ENCODE assay signal across 20 cellular contexts in genomic region chr4:15676039-15676438, GRCh38.
"Had no signal": no experiment of that assay in that cellular context is flagged by ENCODE, and none has a peak within 500 bp of the region (broad histone marks: within the 10 kb centered on the region; RNA-seq: fewer than 3 reads in every experiment).

No MANE protein-coding gene starts in this region.

- H3K36me3 ChIP-seq: gastrocnemius medialis, left ventricle myocardium inferior, right atrium auricular region, tibial nerve had no signal

- DNase-seq: activated CD4-positive, CD25-positive, alpha-beta regulatory T cell; activated CD8-positive, alpha-beta memory T cell treated with anti-CD3 and anti-CD28 coated beads, Interleukin-2, amount 10 ng/mL, durations not matched to agents 7 days and 5 days; activated CD8-positive, alpha-beta T cell treated with anti-CD3 and anti-CD28 coated beads, Interleukin-2, amount 10 ng/mL, durations not matched to agents 7 days and 5 days; activated T-cell treated with anti-CD3 and anti-CD28 coated beads, Interleukin-2, amount 50 U/mL, for 48 hours; effector CD8-positive, alpha-beta T cell; gastrocnemius medialis; glutamatergic neuron; islet precursor cell; left ventricle myocardium inferior; occipital lobe; stimulated activated CD4-positive, alpha-beta T cell treated with anti-CD3 and anti-CD28 coated beads, Interleukin-15, amount 100 ng/mL, for 24 hours; stimulated activated CD4-positive, alpha-beta T cell treated with anti-CD3 and anti-CD28 coated beads, Interleukin-2, amount 100 ng/mL, for 24 hours; stimulated activated naive CD4-positive, alpha-beta T cell had no signal

- H3K27me3 ChIP-seq: gastrocnemius medialis, right atrium auricular region, tibial nerve had no signal

- ATAC-seq: activated CD4-positive, alpha-beta T cell treated with anti-CD3 and anti-CD28 coated beads for 36 hours; activated CD8-positive, alpha-beta memory T cell treated with anti-CD3 and anti-CD28 coated beads, Interleukin-2, amount 10 ng/mL, durations not matched to agents 7 days and 5 days; activated CD8-positive, alpha-beta T cell treated with anti-CD3 and anti-CD28 coated beads, Interleukin-2, amount 10 ng/mL, durations not matched to agents 7 days and 5 days; activated naive CD4-positive, alpha-beta T cell treated with anti-CD3 and anti-CD28 coated beads, Interleukin-2, amount 50 U/mL, for 72 hours; gastrocnemius medialis had no signal

- H3K9me3 ChIP-seq: gastrocnemius medialis, left ventricle myocardium inferior, right atrium auricular region, tibial nerve had no signal

- FAIRE-seq: endometrium had no signal

- H3K4me3 ChIP-seq: gastrocnemius medialis, left ventricle myocardium inferior, lung, right atrium auricular region, tibial nerve had no signal

- H3K27ac ChIP-seq: epithelial cell of prostate, gastrocnemius medialis, left ventricle myocardium inferior, right atrium auricular region, tibial nerve had no signal
